In the genomic region with DNA sequence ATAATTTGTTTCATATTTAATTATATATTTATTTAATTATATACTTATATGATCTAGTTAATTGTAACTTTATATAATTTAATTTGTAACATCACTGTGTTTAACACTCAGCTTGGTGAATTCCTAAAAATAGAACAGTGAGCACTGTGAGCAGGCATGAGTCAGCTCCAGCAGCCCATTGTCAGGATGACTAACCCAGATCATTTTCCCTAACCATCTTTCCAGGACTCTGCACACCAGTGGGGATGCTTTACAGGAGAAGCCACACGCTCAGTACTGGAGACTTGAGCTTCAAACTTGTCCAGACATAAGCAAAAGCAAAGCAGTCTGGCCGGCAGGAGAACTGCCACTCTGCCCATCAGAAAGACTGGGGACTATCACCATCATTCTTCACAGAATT, we compare ENCODE assay signal across 11 cellular contexts.
DNase-seq lines count a peak whose midpoint lies in the region; ATAC-seq and TF ChIP-seq lines count a peak whose summit lies in the region.
"Had no signal": no experiment of that assay in that cellular context is flagged by ENCODE, and none has a peak within 500 bp of the region (broad histone marks: within the 10 kb centered on the region; RNA-seq: fewer than 3 reads in every experiment).

No MANE protein-coding gene starts in this region.

- intact Hi-C loops in psoas muscle (cut with DNase I), result no loop called here
- intact Hi-C loops in colonic mucosa (cut with DNase I), result no loop called here

- WGBS in psoas muscle, 3 donors, result 37 to 53% (median 38%) methylated on average over 2 of the region's 2 CpGs

- H3K4me3 ChIP-seq in psoas muscle (no peak overlapping the region), colonic mucosa (no peak overlapping the region)

- ATAC-seq in psoas muscle (peak; percentile 89 to 94 (median 93)), GM21786 (IDR thresholded peaks at IDR 0.05; ENCODE audit: unreplicated experiment) (no peak)

- CTCF ChIA-PET in RWPE1 (lab: Yijun Ruan, JAX), result interaction anchor here (0.7 to 0.8 kb wide), 2 partner anchors 31 to 263 kb away, joined by 3 read pairs; no protein-coding TSS in a partner anchor

- H3K9me3 ChIP-seq in psoas muscle, result no peaks in the 10 kb centered on the region
- no peaks in the 10 kb centered on the region for H3K9me3 ChIP-seq in colonic mucosa

- DNase-seq in ELR (ENCODE audit: low read depth) (peak; percentile 86), RWPE1 (ENCODE audit: low spot score) (peak; percentile 77), fibroblast of gingiva (ENCODE audit: low read depth) (peak; percentile 54), psoas muscle (peak in 1 of 2 donors; percentile 19), NCI-H2029 (lab: John Stamatoyannopoulos, UW) (no peak), GDM1 (lab: John Stamatoyannopoulos, UW) (no peak), colonic mucosa (no peak)
- DNase-seq: GF-D8, T-helper 2 cell had no signal

- no peak overlapping the region for H3K9ac ChIP-seq in colonic mucosa (ENCODE audit: low read depth in 2 of 2, low read length in 2 of 2)
- H3K9ac ChIP-seq: parathyroid adenoma had no signal

- H3K4me1 ChIP-seq in psoas muscle (peaks cover 16% of the 10 kb centered on the region), colonic mucosa (no peaks in the 10 kb centered on the region)
- H3K4me1 ChIP-seq: parathyroid adenoma had no signal

- H3K27ac ChIP-seq in RWPE1 (no peak overlapping the region), psoas muscle (peak overlapping the region; percentile 88), colonic mucosa (no peak overlapping the region)
- H3K27ac ChIP-seq: parathyroid adenoma had no signal

- H3K36me3 ChIP-seq in psoas muscle (ENCODE audit: insufficient read depth in 1 of 2, low read depth in 1 of 2) (no peaks in the 10 kb centered on the region), colonic mucosa (no peaks in the 10 kb centered on the region)

- POLR2A ChIA-PET in RWPE1 (lab: Yijun Ruan, JAX; ENCODE audit: low non-redundant PET), result no interaction called here

- H3K27me3 ChIP-seq in psoas muscle (ENCODE audit: insufficient read depth in 3 of 3, low read length in 2 of 3) (no peaks in the 10 kb centered on the region), colonic mucosa (no peaks in the 10 kb centered on the region)

- TF ChIP-seq CTCF in RWPE1 (conservative IDR thresholded peaks at IDR 0.05; ENCODE audit: low read depth), result no peak
- TF ChIP-seq CTCF in psoas muscle (IDR thresholded peaks at IDR 0.05), result no peak
- TF ChIP-seq CTCF in colonic mucosa (IDR thresholded peaks at IDR 0.05), result no peak

Comparison
In these comparisons a context has a peak if more than half of its experiments do, and no peak if none do; other contexts are left out.
1. DNase-seq: peak in ELR (single experiment), RWPE1 (single experiment) and fibroblast of gingiva (single experiment); none in NCI-H2029 (single experiment), GDM1 (single experiment) and colonic mucosa (single experiment).